22 cellular contexts compared by ENCODE assay signal in genomic region chrY:21242793-21243192, GRCh38.
DNase-seq lines count a peak whose midpoint lies in the region; ATAC-seq and TF ChIP-seq lines count a peak whose summit lies in the region.
"Had no signal": no experiment of that assay in that cellular context is flagged by ENCODE, and none has a peak within 500 bp of the region (broad histone marks: within the 10 kb centered on the region; RNA-seq: fewer than 3 reads in every experiment).

No MANE protein-coding gene starts in this region.

- H3K27ac ChIP-seq in OCI-LY3 (ENCODE audit: low read length): peak overlapping the region; percentile 100
- no peak overlapping the region for H3K27ac ChIP-seq in naive thymus-derived CD4-positive, alpha-beta T cell (ENCODE audit: low read depth, low read length)
- H3K27ac ChIP-seq in WERI-Rb-1: no peak overlapping the region
- H3K27ac ChIP-seq: C4-2B had no signal

- peaks cover 39% of the 10 kb centered on the region for H3K36me3 Mint-ChIP-seq in activated naive CD4-positive, alpha-beta T cell treated with anti-CD3 and anti-CD28 coated beads, Interleukin-2, amount 10 ng/mL, durations not matched to agents 7 days and 5 days
- H3K36me3 Mint-ChIP-seq in activated CD4-positive, alpha-beta memory T cell treated with anti-CD3 and anti-CD28 coated beads, Interleukin-2, amount 10 ng/mL, durations not matched to agents 7 days and 5 days (ENCODE audit: low read depth): peaks cover 32% of the 10 kb centered on the region
- H3K36me3 Mint-ChIP-seq in naive thymus-derived CD4-positive, alpha-beta T cell: peaks cover 0 to 37% (median 0%) of the 10 kb centered on the region in 5 donors

- peaks cover 97% of the 10 kb centered on the region for H3K4me1 ChIP-seq in OCI-LY3 (ENCODE audit: low read length)
- H3K4me1 ChIP-seq in naive thymus-derived CD4-positive, alpha-beta T cell (ENCODE audit: control insufficient read depth in 2 of 2, insufficient read depth in 2 of 2, low read length in 2 of 2): peaks cover 31 to 54% of the 10 kb centered on the region in 2 donors

- CTCF ChIA-PET in activated naive CD4-positive, alpha-beta T cell treated with anti-CD3 and anti-CD28 coated beads, Interleukin-2, amount 10 ng/mL, durations not matched to agents 7 days and 5 days (lab: Charles Lee): no interaction called here
- CTCF ChIA-PET in activated CD4-positive, alpha-beta memory T cell treated with anti-CD3 and anti-CD28 coated beads, Interleukin-2, amount 10 ng/mL, durations not matched to agents 7 days and 5 days (lab: Charles Lee): no interaction called here
- CTCF ChIA-PET in naive thymus-derived CD4-positive, alpha-beta T cell (lab: Charles Lee): interaction anchor here (1.2 kb wide), 1 partner anchor 10 kb away, joined by 5 read pairs; no protein-coding TSS in a partner anchor

- peaks cover 85% of the 10 kb centered on the region for H3K79me2 ChIP-seq in OCI-LY3 (ENCODE audit: low read length)

- no peaks in the 10 kb centered on the region for H3K9me3 ChIP-seq in OCI-LY3 (ENCODE audit: insufficient read depth, low read length)
- H3K9me3 ChIP-seq in naive thymus-derived CD4-positive, alpha-beta T cell (ENCODE audit: control insufficient read depth in 2 of 3, low read length in 3 of 3): no peaks in the 10 kb centered on the region
- H3K9me3 ChIP-seq in WERI-Rb-1 (ENCODE audit: severe bottlenecking): no peaks in the 10 kb centered on the region

- H3K27me3 Mint-ChIP-seq in activated naive CD4-positive, alpha-beta T cell treated with anti-CD3 and anti-CD28 coated beads, Interleukin-2, amount 10 ng/mL, durations not matched to agents 7 days and 5 days: no peaks in the 10 kb centered on the region
- H3K27me3 Mint-ChIP-seq in activated CD4-positive, alpha-beta memory T cell treated with anti-CD3 and anti-CD28 coated beads, Interleukin-2, amount 10 ng/mL, durations not matched to agents 7 days and 5 days: no peaks in the 10 kb centered on the region
- no peaks in the 10 kb centered on the region for H3K27me3 Mint-ChIP-seq in naive thymus-derived CD4-positive, alpha-beta T cell

- H3K9ac ChIP-seq in OCI-LY3 (ENCODE audit: low read length): peak overlapping the region; percentile 87

- no peak overlapping the region for H3K4me3 Mint-ChIP-seq in activated naive CD4-positive, alpha-beta T cell treated with anti-CD3 and anti-CD28 coated beads, Interleukin-2, amount 10 ng/mL, durations not matched to agents 7 days and 5 days
- H3K4me3 Mint-ChIP-seq in activated CD4-positive, alpha-beta memory T cell treated with anti-CD3 and anti-CD28 coated beads, Interleukin-2, amount 10 ng/mL, durations not matched to agents 7 days and 5 days: no peak overlapping the region
- H3K4me3 Mint-ChIP-seq in naive thymus-derived CD4-positive, alpha-beta T cell: peak overlapping the region in 1 of 10 donors; percentile 59
- H3K4me3 Mint-ChIP-seq: HFFc6 had no signal

- peaks cover 62% of the 10 kb centered on the region for H3K4me1 Mint-ChIP-seq in activated naive CD4-positive, alpha-beta T cell treated with anti-CD3 and anti-CD28 coated beads, Interleukin-2, amount 10 ng/mL, durations not matched to agents 7 days and 5 days
- peaks cover 68% of the 10 kb centered on the region for H3K4me1 Mint-ChIP-seq in activated CD4-positive, alpha-beta memory T cell treated with anti-CD3 and anti-CD28 coated beads, Interleukin-2, amount 10 ng/mL, durations not matched to agents 7 days and 5 days
- peaks cover 0 to 67% (median 32%) of the 10 kb centered on the region in 7 donors for H3K4me1 Mint-ChIP-seq in naive thymus-derived CD4-positive, alpha-beta T cell

- DNase-seq in activated naive CD4-positive, alpha-beta T cell treated with anti-CD3 and anti-CD28 coated beads, Interleukin-2, amount 10 ng/mL, durations not matched to agents 7 days and 5 days: no peak
- no peak for DNase-seq in activated naive CD4-positive, alpha-beta T cell (lab: John Stamatoyannopoulos, UW)
- no peak for DNase-seq in activated CD4-positive, alpha-beta memory T cell treated with anti-CD3 and anti-CD28 coated beads, Interleukin-2, amount 10 ng/mL, durations not matched to agents 7 days and 5 days
- DNase-seq in naive thymus-derived CD4-positive, alpha-beta T cell: no peak
- no peak for DNase-seq in NCI-H1930 (lab: John Stamatoyannopoulos, UW)
- DNase-seq in WERI-Rb-1: no peak
- DNase-seq in KG1 (lab: John Stamatoyannopoulos, UW): no peak
- DNase-seq: ACHN, COR-L47, DMS 273 treated with DMSO at 0.1 percent for 48 hours, H7, HFFc6, NCI-H1694 treated with DMSO at 0.1 percent for 48 hours, NCI-H2107, NCI-H510A treated with DMSO at 0.1 percent for 48 hours, NCI-H82, PC-3, RPMI8226, SIG-M5 had no signal

- no peak for ATAC-seq in naive thymus-derived CD4-positive, alpha-beta T cell
- ATAC-seq: K562, PC-3 had no signal

- H3K9me3 Mint-ChIP-seq in activated naive CD4-positive, alpha-beta T cell treated with anti-CD3 and anti-CD28 coated beads, Interleukin-2, amount 10 ng/mL, durations not matched to agents 7 days and 5 days: peaks cover 19% of the 10 kb centered on the region
- H3K9me3 Mint-ChIP-seq in activated CD4-positive, alpha-beta memory T cell treated with anti-CD3 and anti-CD28 coated beads, Interleukin-2, amount 10 ng/mL, durations not matched to agents 7 days and 5 days: peaks cover 12% of the 10 kb centered on the region
- peaks cover 0 to 19% (median 0%) of the 10 kb centered on the region in 11 donors for H3K9me3 Mint-ChIP-seq in naive thymus-derived CD4-positive, alpha-beta T cell

- intact Hi-C loops in naive thymus-derived CD4-positive, alpha-beta T cell (cut with micrococcal nuclease): loop anchor here (5.0 to 10.0 kb wide), 3 partner anchors 35 to 208 kb away; no protein-coding TSS in a partner anchor

- H3K27me3 ChIP-seq in OCI-LY3 (ENCODE audit: low read depth, low read length) (no peaks in the 10 kb centered on the region), WERI-Rb-1 (ENCODE audit: insufficient read depth, low read depth, severe bottlenecking) (no peaks in the 10 kb centered on the region)
- no peaks in the 10 kb centered on the region for H3K27me3 ChIP-seq in naive thymus-derived CD4-positive, alpha-beta T cell (ENCODE audit: control insufficient read depth in 2 of 2, insufficient read depth in 2 of 2, low read length in 2 of 2)

- TF ChIP-seq CTCF in OCI-LY3 (IDR thresholded peaks at IDR 0.05; ENCODE audit: low read depth, low read length) (no peak), WERI-Rb-1 (IDR thresholded peaks at IDR 0.05; ENCODE audit: low read depth, low read length) (no peak)

- H3K4me2 ChIP-seq in OCI-LY3 (ENCODE audit: low read length): peak overlapping the region; percentile 71

- no peaks in the 10 kb centered on the region for H4K20me1 ChIP-seq in OCI-LY3 (ENCODE audit: insufficient read depth, low read length)

- H3K36me3 ChIP-seq in OCI-LY3 (replicated peaks; ENCODE audit: low read depth, low read length): peaks cover 68% of the 10 kb centered on the region
- no peaks in the 10 kb centered on the region for H3K36me3 ChIP-seq in naive thymus-derived CD4-positive, alpha-beta T cell (ENCODE audit: control insufficient read depth in 2 of 3, insufficient read depth in 3 of 3, low read length in 3 of 3)
- H3K36me3 ChIP-seq in WERI-Rb-1: no peaks in the 10 kb centered on the region

- H3K4me3 ChIP-seq in OCI-LY3 (ENCODE audit: low read length) (no peak overlapping the region), WERI-Rb-1 (ENCODE audit: low read depth, low read length) (no peak overlapping the region)
- H3K4me3 ChIP-seq in naive thymus-derived CD4-positive, alpha-beta T cell (ENCODE audit: low read length): no peak overlapping the region
- H3K4me3 ChIP-seq: K562 had no signal

- POLR2A ChIA-PET in activated CD4-positive, alpha-beta memory T cell treated with anti-CD3 and anti-CD28 coated beads, Interleukin-2, amount 10 ng/mL, durations not matched to agents 7 days and 5 days (lab: Charles Lee): interaction anchor here (1.2 kb wide), 2 partner anchors 11 to 13 kb away, joined by 4 read pairs; no protein-coding TSS in a partner anchor
- POLR2A ChIA-PET in naive thymus-derived CD4-positive, alpha-beta T cell (lab: Charles Lee): interaction anchor here (1.2 to 5.8 kb wide), 4 partner anchors 12 to 105 kb away, joined by 3 to 61 read pairs (median 5); no protein-coding TSS in a partner anchor

- peak overlapping the region; percentile 99 for H3K27ac Mint-ChIP-seq in activated naive CD4-positive, alpha-beta T cell treated with anti-CD3 and anti-CD28 coated beads, Interleukin-2, amount 10 ng/mL, durations not matched to agents 7 days and 5 days
- peak overlapping the region; percentile 87 for H3K27ac Mint-ChIP-seq in activated CD4-positive, alpha-beta memory T cell treated with anti-CD3 and anti-CD28 coated beads, Interleukin-2, amount 10 ng/mL, durations not matched to agents 7 days and 5 days
- H3K27ac Mint-ChIP-seq in naive thymus-derived CD4-positive, alpha-beta T cell: peak overlapping the region in 5 of 9 donors; percentile 81 to 98 (median 93)
- H3K27ac Mint-ChIP-seq: HFFc6 had no signal

- no peak overlapping the region for H2AFZ ChIP-seq in OCI-LY3 (ENCODE audit: low read depth, low read length)
